In the genomic region with DNA sequence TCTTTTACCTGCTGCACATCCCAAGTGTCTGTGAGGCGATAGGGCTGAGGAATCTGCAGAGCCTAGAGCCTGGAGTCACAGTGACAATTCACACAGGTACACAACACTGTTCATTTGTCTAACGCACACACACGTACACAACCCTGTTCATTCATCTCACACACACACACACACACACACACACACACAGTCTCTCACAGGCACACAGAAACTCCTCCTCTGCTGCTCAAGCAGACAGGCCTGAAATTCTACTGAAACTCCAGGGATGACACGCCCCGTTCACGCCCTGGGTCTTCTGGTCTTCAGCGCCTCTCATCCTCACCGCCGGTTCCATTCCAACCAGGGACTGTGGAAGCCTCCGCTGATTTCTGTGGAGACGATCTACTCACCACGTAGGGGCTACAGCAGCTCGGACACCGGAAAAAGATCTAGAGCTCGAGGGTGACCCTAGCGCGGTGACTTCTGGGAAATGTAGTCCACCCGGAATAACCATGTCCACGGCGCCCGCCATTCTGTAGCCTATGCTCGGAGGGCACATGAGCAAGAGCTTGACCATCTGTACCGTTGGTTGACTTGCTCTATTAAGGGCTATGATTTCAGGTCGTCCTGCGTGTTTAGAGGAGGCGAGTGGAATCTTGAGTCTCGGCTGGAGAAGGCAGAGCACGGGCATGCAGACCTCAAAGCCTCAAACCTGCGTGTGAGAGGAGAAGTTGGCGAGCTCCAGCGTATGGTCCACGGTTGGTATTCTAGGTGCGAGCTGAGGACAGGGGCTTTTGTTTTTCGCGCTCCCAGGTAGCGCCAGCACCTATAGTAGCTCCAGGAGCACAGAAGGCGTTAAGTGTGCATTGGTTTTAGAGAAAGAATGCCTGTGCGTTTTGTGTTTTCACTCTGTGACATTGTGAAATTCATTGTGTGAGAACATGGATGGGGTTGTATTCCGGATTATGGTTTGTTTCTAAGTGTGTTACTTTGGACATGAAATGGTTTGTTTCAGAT, we compare ENCODE assay signal across 8 cellular contexts. TPM values are rescaled to one million over a fixed set of nuclear protein-coding genes. Genes with fewer than 3 reads are reported as not detected.
DNase-seq lines count a peak whose midpoint lies in the region; ATAC-seq and TF ChIP-seq lines count a peak whose summit lies in the region.

No MANE protein-coding gene starts in this region.

- peak overlapping the region; percentile 46 to 66 (median 54) for H3K4me3 ChIP-seq in BLaER1 treated with 17β-estradiol and CSF1 and Interleukin-3, amounts not matched to agents 10 nM and 100 nM
- H3K4me3 ChIP-seq in duodenal mucosa (ENCODE audit: low read depth in 1 of 2, low read length in 2 of 2) = peak overlapping the region; percentile 84 to 85
- peak overlapping the region; percentile 46 to 49 for H3K4me3 ChIP-seq in left lung
- H3K4me3 ChIP-seq in OCI-LY7 (ENCODE audit: low read depth, low read length, poor library complexity, severe bottlenecking) = no peak overlapping the region

- POLR2A ChIA-PET in OCI-LY7 (lab: Charles Lee) = no interaction called here

- no TSS peak for BruUV-seq in OCI-LY7 (replicated peaks; lab: Mats Ljungman, UMichigan)

- intact Hi-C loops in left lung (cut with DNase I) = no loop called here
- intact Hi-C loops in OCI-LY7 (cut with micrococcal nuclease; ENCODE audit: unreplicated experiment) = no loop called here

- peak overlapping the region in 5 of 11 experiments; percentile 28 to 58 (median 40); a peak in 6 of 22 replicates for H3K9ac ChIP-seq in BLaER1 treated with 17β-estradiol and CSF1 and Interleukin-3, amounts not matched to agents 10 nM and 100 nM
- H3K9ac ChIP-seq in duodenal mucosa (ENCODE audit: low read depth in 1 of 2, low read length in 2 of 2) = peak overlapping the region in 1 of 2 donors; percentile 11

- CTCF ChIA-PET in OCI-LY7 (lab: Charles Lee; ENCODE audit: unreplicated experiment) = no interaction called here

- no peaks in the 10 kb centered on the region for H3K79me2 ChIP-seq in OCI-LY7 (ENCODE audit: insufficient read depth, low read depth, low read length)

- H3K27ac ChIP-seq in BLaER1 treated with 17β-estradiol and CSF1 and Interleukin-3, amounts not matched to agents 10 nM and 100 nM = no peak overlapping the region
- H3K27ac ChIP-seq in duodenal mucosa (ENCODE audit: low read depth, low read length) (no peak overlapping the region), left lung (no peak overlapping the region), OCI-LY7 (ENCODE audit: low read depth, low read length, poor library complexity, severe bottlenecking) (no peak overlapping the region)

- H4K20me1 ChIP-seq in BLaER1 treated with 17β-estradiol and CSF1 and Interleukin-3, amounts not matched to agents 10 nM and 100 nM = no peaks in the 10 kb centered on the region
- no peaks in the 10 kb centered on the region for H4K20me1 ChIP-seq in OCI-LY7 (ENCODE audit: insufficient read depth, low read length)

- peaks cover 0 to 15% (median 0%) of the 10 kb centered on the region in 11 experiments; a peak in 4 of 22 replicates for H3K36me3 ChIP-seq in BLaER1 treated with 17β-estradiol and CSF1 and Interleukin-3, amounts not matched to agents 10 nM and 100 nM
- H3K36me3 ChIP-seq in duodenal mucosa (ENCODE audit: control insufficient read depth in 1 of 2, insufficient read depth in 2 of 2, low read length in 2 of 2) (no peaks in the 10 kb centered on the region), left lung (peaks cover 0 to 12% of the 10 kb centered on the region in 2 donors), OCI-LY7 (ENCODE audit: insufficient read depth, low read length) (no peaks in the 10 kb centered on the region)

- ATAC-seq in GM21447 (IDR thresholded peaks at IDR 0.05; ENCODE audit: unreplicated experiment) (peak; percentile 74), left lung (peak; percentile 100)

- H2AFZ ChIP-seq in OCI-LY7 (ENCODE audit: low read length) = no peak overlapping the region

- H3K4me1 ChIP-seq in BLaER1 treated with 17β-estradiol and CSF1 and Interleukin-3, amounts not matched to agents 10 nM and 100 nM = peaks cover 0 to 5% (median 0%) of the 10 kb centered on the region in 10 experiments; a peak in 2 of 20 replicates
- H3K4me1 ChIP-seq in duodenal mucosa (ENCODE audit: control insufficient read depth in 1 of 2, insufficient read depth in 2 of 2, low read length in 2 of 2) = peaks cover 0 to 3% of the 10 kb centered on the region in 2 donors
- H3K4me1 ChIP-seq in left lung = no peaks in the 10 kb centered on the region
- no peaks in the 10 kb centered on the region for H3K4me1 ChIP-seq in OCI-LY7 (ENCODE audit: insufficient read depth, low read length, poor library complexity, severe bottlenecking)

- H3K27me3 ChIP-seq in BLaER1 treated with 17β-estradiol and CSF1 and Interleukin-3, amounts not matched to agents 10 nM and 100 nM = no peaks in the 10 kb centered on the region
- H3K27me3 ChIP-seq in duodenal mucosa (ENCODE audit: control insufficient read depth in 1 of 2, insufficient read depth in 2 of 2, low read length in 2 of 2) (no peaks in the 10 kb centered on the region), left lung (no peaks in the 10 kb centered on the region)

- TF ChIP-seq CTCF in left lung (IDR thresholded peaks at IDR 0.05) (no peak), OCI-LY7 (conservative IDR thresholded peaks at IDR 0.05; ENCODE audit: low read length) (no peak)

- DNase-seq in NCI-H2029 treated with DMSO at 0.1 percent for 48 hours (lab: John Stamatoyannopoulos, UW) (peak; percentile 27), left lung (peak; percentile 88), OCI-LY7 (ENCODE audit: low spot score) (no peak)
- peak; percentile 70 to 76 for DNase-seq in activated CD4-positive, alpha-beta T cell treated with anti-CD3 and anti-CD28 coated beads, Interleukin-2, amount 50 U/mL, for 48 hours
- DNase-seq in stimulated activated CD4-positive, alpha-beta T cell treated with anti-CD3 and anti-CD28 coated beads, Interleukin-1b, Interleukin-23, amount 100 ng/mL, for 4 hours (ENCODE audit: low read depth in 2 of 2) = peak; percentile 44 to 56

- H3K9me2 ChIP-seq in OCI-LY7 (ENCODE audit: insufficient read depth, low read length) = no peaks in the 10 kb centered on the region

- peak overlapping the region; percentile 25 to 70 (median 56) for H3K4me2 ChIP-seq in BLaER1 treated with 17β-estradiol and CSF1 and Interleukin-3, amounts not matched to agents 10 nM and 100 nM
- H3K4me2 ChIP-seq in OCI-LY7 (ENCODE audit: low read length) = no peak overlapping the region

- peaks cover 79 to 100% (median 91%) of the 10 kb centered on the region in 11 experiments for H3K9me3 ChIP-seq in BLaER1 treated with 17β-estradiol and CSF1 and Interleukin-3, amounts not matched to agents 10 nM and 100 nM (replicated peaks in 1 of 11)
- peaks cover 30% of the 10 kb centered on the region in 2 donors for H3K9me3 ChIP-seq in duodenal mucosa (ENCODE audit: control insufficient read depth in 1 of 2, low read length in 2 of 2)
- H3K9me3 ChIP-seq in left lung = peaks cover 0 to 90% of the 10 kb centered on the region in 2 donors
- no peaks in the 10 kb centered on the region for H3K9me3 ChIP-seq in OCI-LY7 (ENCODE audit: low read length)

RNA-seq across cellular contexts. Expression of gene ZNF404, which starts 17.9 kb away (rescaled TPM):
- total RNA-seq in left lung (1 to 10 TPM; 2.1 to 6.1 TPM), OCI-LY7 (2022) (not detected in 2 replicates)
- total RNA-seq in OCI-LY7 (2014; rRNA removed; shearing (Covaris generic)) = not detected in 2 replicates

RNA-seq across cellular contexts. Expression of gene ZNF45, which starts 33.4 kb away (rescaled TPM):
- total RNA-seq in left lung = 10 to 100 TPM; 12.9 to 13.4 TPM
- total RNA-seq in OCI-LY7 (2014; rRNA removed; shearing (Covaris generic)) = 14.5 and 15.3 TPM in 2 replicates
- 9.7 and 12.7 TPM in 2 replicates for total RNA-seq in OCI-LY7 (2022)

RNA-seq across cellular contexts. Expression of gene ZNF221, which starts 49.3 kb away (rescaled TPM):
- 1 to 10 TPM; 4.3 to 6.5 TPM for total RNA-seq in left lung
- total RNA-seq in OCI-LY7 (2014; rRNA removed; shearing (Covaris generic)) = 0.21 and 0.28 TPM in 2 replicates
- total RNA-seq in OCI-LY7 (2022) = not detected in 2 replicates

Comparison
In these comparisons a context has a peak if more than half of its experiments do, and no peak if none do; other contexts are left out.
1. RNA of gene ZNF221, which starts 49.3 kb away (total RNA-seq): 4.3 to 6.5 TPM in left lung; 0.21 to 0.28 TPM in OCI-LY7; every median in the first group is over 4 times any median in the second.